Comparison of ENCODE assay signal across 8 cellular contexts in the genomic region with DNA sequence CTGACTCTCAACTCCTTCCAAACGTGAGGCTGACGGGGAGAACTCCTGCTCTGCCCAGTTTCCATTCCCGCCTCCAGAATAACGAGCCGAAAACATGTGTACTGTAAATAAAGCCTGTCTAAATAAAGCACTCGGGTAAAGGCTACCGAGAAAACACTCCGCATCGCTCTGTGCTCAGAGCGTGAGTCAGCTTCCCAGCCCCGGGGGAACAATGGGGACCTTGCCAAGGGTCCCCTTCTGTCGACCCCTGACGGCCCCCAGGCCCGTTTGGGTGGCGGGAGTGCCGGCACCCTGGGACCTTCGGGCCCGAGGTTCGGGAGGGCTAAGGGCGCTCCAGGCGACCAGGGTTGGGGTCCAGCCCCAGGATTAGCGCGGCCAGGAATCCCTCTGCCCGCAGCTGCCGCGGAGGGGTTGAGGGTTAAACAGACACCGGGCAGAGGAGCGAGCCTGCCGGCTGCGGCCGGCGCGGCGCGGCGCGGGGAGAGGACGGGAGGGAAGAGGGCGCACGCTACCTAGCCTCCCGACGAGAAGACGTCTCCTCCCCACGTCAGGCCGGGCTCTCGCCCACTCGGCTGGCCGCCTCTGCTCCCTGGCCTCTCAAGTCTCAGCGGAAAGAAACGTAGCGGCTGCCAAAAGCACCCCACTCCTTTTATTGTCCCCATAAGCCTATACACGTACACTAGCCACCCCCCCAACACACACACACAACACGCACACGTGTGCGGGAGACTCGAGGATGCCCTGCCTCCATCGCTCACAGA.
DNase-seq lines count a peak whose midpoint lies in the region; ATAC-seq, FAIRE-seq and TF ChIP-seq lines count a peak whose summit lies in the region.

No MANE protein-coding gene starts in this region.

- TF ChIP-seq EP300 in A549 (IDR thresholded peaks at IDR 0.05), result no peak

- no peak for TF ChIP-seq POLR2A in A549 (IDR thresholded peaks at IDR 0.05; ENCODE audit: low read length)

- DNase-seq in A549 (ENCODE audit: low read depth in 1 of 2, low spot score in 1 of 2) (no peak), T-cell (peak in 1 of 34 experiments; percentile 3), natural killer cell (no peak), NCI-H1436 (lab: John Stamatoyannopoulos, UW) (no peak), G401 (ENCODE audit: low spot score) (no peak)
- DNase-seq in effector memory CD4-positive, alpha-beta T cell, result no peak

- ATAC-seq in A549 (no peak), GM19455 (IDR thresholded peaks at IDR 0.05; ENCODE audit: unreplicated experiment) (peak; percentile 16), T-cell (replicated peaks in 1 of 4) (no peak), natural killer cell (no peak), GM19463 (IDR thresholded peaks at IDR 0.05; ENCODE audit: unreplicated experiment) (no peak)

- peaks cover 0 to 3% (median 2%) of the 10 kb centered on the region in 3 donors for H3K9me3 Mint-ChIP-seq in T-cell
- no peaks in the 10 kb centered on the region for H3K9me3 Mint-ChIP-seq in natural killer cell

- H3K27ac ChIP-seq in A549, result peak overlapping the region; percentile 96 to 98
- no peak overlapping the region for H3K27ac ChIP-seq in effector memory CD4-positive, alpha-beta T cell (ENCODE audit: insufficient read depth, low read length, poor library complexity, severe bottlenecking)

- POLR2A ChIA-PET in A549 (lab: Yijun Ruan, JAX) (interaction anchor here (0.8 to 1.9 kb wide), 5 partner anchors 55 to 281 kb away, joined by 3 to 24 read pairs (median 4); partner anchors contain the start of gene BCOR), T-cell (lab: Charles Lee) (no interaction called here)

- peaks cover 9% of the 10 kb centered on the region for H3K27me3 ChIP-seq in effector memory CD4-positive, alpha-beta T cell (replicated peaks; ENCODE audit: control insufficient read depth, insufficient read depth, low read length, poor library complexity, severe bottlenecking)

- H3K4me3 ChIP-seq in A549, result no peak overlapping the region
- peak overlapping the region; percentile 61 for H3K4me3 ChIP-seq in effector memory CD4-positive, alpha-beta T cell (ENCODE audit: insufficient read depth, low read depth, low read length, poor library complexity, severe bottlenecking)

- TF ChIP-seq RAD21 in A549 (conservative IDR thresholded peaks at IDR 0.05 in 1 of 2, IDR thresholded peaks at IDR 0.05 in 1 of 2), result no peak

- intact Hi-C loops in natural killer cell (cut with micrococcal nuclease), result loop anchor here (5.0 kb wide), 3 partner anchors 95 to 155 kb away; no protein-coding TSS in a partner anchor

- no peaks in the 10 kb centered on the region for H3K36me3 Mint-ChIP-seq in T-cell
- H3K36me3 Mint-ChIP-seq in natural killer cell, result no peaks in the 10 kb centered on the region

- H3K4me1 Mint-ChIP-seq in T-cell (peaks cover 26 to 31% (median 29%) of the 10 kb centered on the region in 3 donors), natural killer cell (peaks cover 0 to 20% of the 10 kb centered on the region in 2 donors)

- peak overlapping the region; percentile 81 for H3K4me2 ChIP-seq in A549

- TF ChIP-seq CTCF in A549 (IDR thresholded peaks at IDR 0.05), result no peak
- no peak for TF ChIP-seq CTCF in natural killer cell (IDR thresholded peaks at IDR 0.05)

- H3K27ac Mint-ChIP-seq in T-cell (no peak overlapping the region), natural killer cell (no peak overlapping the region)

- CTCF ChIA-PET in A549 (lab: Yijun Ruan, JAX) (no interaction called here), T-cell (lab: Charles Lee) (no interaction called here)

- H3K4me3 Mint-ChIP-seq in T-cell (peak overlapping the region; percentile 59 to 73 (median 66)), natural killer cell (peak overlapping the region; percentile 64)

- peaks cover 7% of the 10 kb centered on the region for H3K4me1 ChIP-seq in A549
- peaks cover 19% of the 10 kb centered on the region for H3K4me1 ChIP-seq in effector memory CD4-positive, alpha-beta T cell (ENCODE audit: control insufficient read depth, insufficient read depth, low read length, poor library complexity, severe bottlenecking)

- in situ Hi-C loops in G401 (cut with HindIII; ENCODE audit: low sequenced_read_pairs), result no loop called here

- 92% methylated on average over 47 of the region's 57 CpGs for WGBS in A549 (ENCODE audit: missing lambda C conversion rate)

- no peaks in the 10 kb centered on the region; the same call in 1 of the 3 replicates for H3K9me3 ChIP-seq in A549
- H3K9me3 ChIP-seq in effector memory CD4-positive, alpha-beta T cell (ENCODE audit: control insufficient read depth, low read length), result no peaks in the 10 kb centered on the region

- no peak for FAIRE-seq in A549 (lab: Jason Lieb, UNC)

- H3K36me3 ChIP-seq in effector memory CD4-positive, alpha-beta T cell (ENCODE audit: control insufficient read depth, insufficient read depth, low read length), result no peaks in the 10 kb centered on the region

- H3K27me3 Mint-ChIP-seq in T-cell (peaks cover 26 to 28% of the 10 kb centered on the region in 2 donors), natural killer cell (ENCODE audit: low read depth in 2 of 2) (peaks cover 21 to 32% of the 10 kb centered on the region in 2 donors)

TF ChIP-seq in A549, 52 proteins besides CTCF, POLR2A, EP300 and RAD21:
- TF ChIP-seq, protein P1, sequence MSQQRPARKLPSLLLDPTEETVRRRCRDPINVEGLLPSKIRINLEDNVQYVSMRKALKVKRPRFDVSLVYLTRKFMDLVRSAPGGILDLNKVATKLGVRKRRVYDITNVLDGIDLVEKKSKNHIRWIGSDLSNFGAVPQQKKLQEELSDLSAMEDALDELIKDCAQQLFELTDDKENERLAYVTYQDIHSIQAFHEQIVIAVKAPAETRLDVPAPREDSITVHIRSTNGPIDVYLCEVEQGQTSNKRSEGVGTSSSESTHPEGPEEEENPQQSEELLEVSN (IDR thresholded peaks at IDR 0.05; ENCODE audit: borderline replicate concordance, low read depth), result no peak
- no peak for TF ChIP-seq CBX2 (IDR thresholded peaks at IDR 0.05; ENCODE audit: borderline replicate concordance, low read depth)
- no peak for TF ChIP-seq SREBF2 (IDR thresholded peaks at IDR 0.05)
- TF ChIP-seq PHF8 (IDR thresholded peaks at IDR 0.05; ENCODE audit: borderline replicate concordance, low read depth), result no peak
- no peak for TF ChIP-seq CHD2 (IDR thresholded peaks at IDR 0.05; ENCODE audit: low read length, partially characterized antibody)
- TF ChIP-seq RARB (CRISPR knock-in tag; IDR thresholded peaks at IDR 0.05), result no peak
- TF ChIP-seq FOSL2 (IDR thresholded peaks at IDR 0.05), result no peak
- TF ChIP-seq FOSL2 (CRISPR knock-in tag; IDR thresholded peaks at IDR 0.05), result no peak
- no peak for TF ChIP-seq RCOR1 (IDR thresholded peaks at IDR 0.05; ENCODE audit: low read depth, low read length)
- TF ChIP-seq ZSCAN20 (CRISPR knock-in tag; IDR thresholded peaks at IDR 0.05), result no peak
- TF ChIP-seq ZFP36 (IDR thresholded peaks at IDR 0.05; ENCODE audit: borderline replicate concordance, partially characterized antibody), result no peak
- TF ChIP-seq, protein P2, sequence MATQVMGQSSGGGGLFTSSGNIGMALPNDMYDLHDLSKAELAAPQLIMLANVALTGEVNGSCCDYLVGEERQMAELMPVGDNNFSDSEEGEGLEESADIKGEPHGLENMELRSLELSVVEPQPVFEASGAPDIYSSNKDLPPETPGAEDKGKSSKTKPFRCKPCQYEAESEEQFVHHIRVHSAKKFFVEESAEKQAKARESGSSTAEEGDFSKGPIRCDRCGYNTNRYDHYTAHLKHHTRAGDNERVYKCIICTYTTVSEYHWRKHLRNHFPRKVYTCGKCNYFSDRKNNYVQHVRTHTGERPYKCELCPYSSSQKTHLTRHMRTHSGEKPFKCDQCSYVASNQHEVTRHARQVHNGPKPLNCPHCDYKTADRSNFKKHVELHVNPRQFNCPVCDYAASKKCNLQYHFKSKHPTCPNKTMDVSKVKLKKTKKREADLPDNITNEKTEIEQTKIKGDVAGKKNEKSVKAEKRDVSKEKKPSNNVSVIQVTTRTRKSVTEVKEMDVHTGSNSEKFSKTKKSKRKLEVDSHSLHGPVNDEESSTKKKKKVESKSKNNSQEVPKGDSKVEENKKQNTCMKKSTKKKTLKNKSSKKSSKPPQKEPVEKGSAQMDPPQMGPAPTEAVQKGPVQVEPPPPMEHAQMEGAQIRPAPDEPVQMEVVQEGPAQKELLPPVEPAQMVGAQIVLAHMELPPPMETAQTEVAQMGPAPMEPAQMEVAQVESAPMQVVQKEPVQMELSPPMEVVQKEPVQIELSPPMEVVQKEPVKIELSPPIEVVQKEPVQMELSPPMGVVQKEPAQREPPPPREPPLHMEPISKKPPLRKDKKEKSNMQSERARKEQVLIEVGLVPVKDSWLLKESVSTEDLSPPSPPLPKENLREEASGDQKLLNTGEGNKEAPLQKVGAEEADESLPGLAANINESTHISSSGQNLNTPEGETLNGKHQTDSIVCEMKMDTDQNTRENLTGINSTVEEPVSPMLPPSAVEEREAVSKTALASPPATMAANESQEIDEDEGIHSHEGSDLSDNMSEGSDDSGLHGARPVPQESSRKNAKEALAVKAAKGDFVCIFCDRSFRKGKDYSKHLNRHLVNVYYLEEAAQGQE (IDR thresholded peaks at IDR 0.05), result no peak
- no peak for TF ChIP-seq ZC3H11A (IDR thresholded peaks at IDR 0.05)
- no peak for TF ChIP-seq USF2 (IDR thresholded peaks at IDR 0.05)
- TF ChIP-seq JUNB (IDR thresholded peaks at IDR 0.05), result no peak
